In the genomic region with DNA sequence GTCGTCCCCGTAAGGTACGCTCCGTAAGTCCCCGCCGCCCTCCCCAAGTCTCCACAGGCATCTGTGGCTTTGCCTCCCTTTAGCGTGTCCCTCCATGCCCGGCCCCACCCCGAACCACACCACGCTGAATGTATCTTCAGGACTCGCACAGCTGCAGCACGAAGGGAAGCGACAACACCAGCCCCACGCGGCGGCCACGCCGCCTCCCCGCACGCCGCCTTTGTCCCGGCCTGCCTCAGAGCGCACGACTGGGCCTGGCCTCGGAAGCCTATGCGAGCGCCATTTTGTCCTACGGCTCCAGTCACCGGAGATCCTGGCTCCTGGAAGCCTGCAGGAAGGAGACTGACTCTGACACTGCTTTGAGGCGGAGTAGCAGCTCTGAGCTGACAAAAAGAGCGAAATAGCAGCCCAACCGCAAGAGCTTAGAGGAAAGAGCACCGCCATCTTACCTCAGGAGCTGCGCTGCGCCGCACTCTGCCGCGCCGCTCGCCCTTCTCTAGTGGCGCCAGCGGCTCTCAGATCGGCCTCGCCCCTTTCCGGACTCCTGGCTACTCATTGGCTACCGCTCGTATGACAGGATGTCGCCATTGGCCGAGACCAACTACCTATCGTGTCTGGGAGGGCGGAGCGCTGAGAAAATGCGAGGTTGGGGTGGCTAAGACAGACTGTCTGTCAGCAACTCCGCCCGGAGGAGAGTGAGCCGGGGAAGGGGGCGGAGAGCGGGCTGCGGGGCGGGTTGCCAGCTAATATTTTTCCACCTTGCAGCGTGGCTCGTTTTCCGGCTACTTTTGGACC, we compare ENCODE assay signal across 1 cellular context.
TF ChIP-seq lines count a peak whose summit lies in the region.

Gene KANSL2, minus strand, starts transcription at position 501 of the 795 bp plus-strand sequence. CDS start 606 bp downstream, outside the sequence.

TF ChIP-seq in K562, 482 proteins besides CTCF, POLR2A, EP300 and RAD21 (continued from another document and continues in another):
- no peak for TF ChIP-seq ZNF449 (CRISPR knock-in tag; IDR thresholded peaks at IDR 0.05)
- TF ChIP-seq KLF16 (IDR thresholded peaks at IDR 0.05) = no peak
- TF ChIP-seq, protein P1, sequence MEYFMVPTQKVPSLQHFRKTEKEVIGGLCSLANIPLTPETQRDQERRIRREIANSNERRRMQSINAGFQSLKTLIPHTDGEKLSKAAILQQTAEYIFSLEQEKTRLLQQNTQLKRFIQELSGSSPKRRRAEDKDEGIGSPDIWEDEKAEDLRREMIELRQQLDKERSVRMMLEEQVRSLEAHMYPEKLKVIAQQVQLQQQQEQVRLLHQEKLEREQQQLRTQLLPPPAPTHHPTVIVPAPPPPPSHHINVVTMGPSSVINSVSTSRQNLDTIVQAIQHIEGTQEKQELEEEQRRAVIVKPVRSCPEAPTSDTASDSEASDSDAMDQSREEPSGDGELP (CRISPR knock-in tag; IDR thresholded peaks at IDR 0.05; ENCODE audit: borderline replicate concordance) = peak; percentile 77; the same call in 1 of the 2 replicates
- TF ChIP-seq ZNF778 (CRISPR knock-in tag; IDR thresholded peaks at IDR 0.05) = no peak
- peak; percentile 99 for TF ChIP-seq TAF1 (IDR thresholded peaks at IDR 0.05; ENCODE audit: control insufficient read depth, extremely low read depth, insufficient read depth, low read length, severe bottlenecking)
- 0 out of 2 replicates have a peak, but pooled peaks have one; percentile 8 for TF ChIP-seq SOX6 (IDR thresholded peaks at IDR 0.05)
- TF ChIP-seq, protein P2, sequence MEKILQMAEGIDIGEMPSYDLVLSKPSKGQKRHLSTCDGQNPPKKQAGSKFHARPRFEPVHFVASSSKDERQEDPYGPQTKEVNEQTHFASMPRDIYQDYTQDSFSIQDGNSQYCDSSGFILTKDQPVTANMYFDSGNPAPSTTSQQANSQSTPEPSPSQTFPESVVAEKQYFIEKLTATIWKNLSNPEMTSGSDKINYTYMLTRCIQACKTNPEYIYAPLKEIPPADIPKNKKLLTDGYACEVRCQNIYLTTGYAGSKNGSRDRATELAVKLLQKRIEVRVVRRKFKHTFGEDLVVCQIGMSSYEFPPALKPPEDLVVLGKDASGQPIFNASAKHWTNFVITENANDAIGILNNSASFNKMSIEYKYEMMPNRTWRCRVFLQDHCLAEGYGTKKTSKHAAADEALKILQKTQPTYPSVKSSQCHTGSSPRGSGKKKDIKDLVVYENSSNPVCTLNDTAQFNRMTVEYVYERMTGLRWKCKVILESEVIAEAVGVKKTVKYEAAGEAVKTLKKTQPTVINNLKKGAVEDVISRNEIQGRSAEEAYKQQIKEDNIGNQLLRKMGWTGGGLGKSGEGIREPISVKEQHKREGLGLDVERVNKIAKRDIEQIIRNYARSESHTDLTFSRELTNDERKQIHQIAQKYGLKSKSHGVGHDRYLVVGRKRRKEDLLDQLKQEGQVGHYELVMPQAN (IDR thresholded peaks at IDR 0.05; ENCODE audit: borderline replicate concordance) = peak; percentile 93
- TF ChIP-seq ARID2 (IDR thresholded peaks at IDR 0.05) = peak; percentile 14; the same call in 1 of the 2 replicates
- TF ChIP-seq, protein P3, sequence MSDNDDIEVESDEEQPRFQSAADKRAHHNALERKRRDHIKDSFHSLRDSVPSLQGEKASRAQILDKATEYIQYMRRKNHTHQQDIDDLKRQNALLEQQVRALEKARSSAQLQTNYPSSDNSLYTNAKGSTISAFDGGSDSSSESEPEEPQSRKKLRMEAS (CRISPR knock-in tag; IDR thresholded peaks at IDR 0.05) = peak; percentile 79; the same call in 1 of the 2 replicates
- peak; percentile 77 for TF ChIP-seq RBM22 (IDR thresholded peaks at IDR 0.05; ENCODE audit: low read depth, low read length, poor library complexity, severe bottlenecking)
- TF ChIP-seq BCL6 (CRISPR knock-in tag; IDR thresholded peaks at IDR 0.05) = no peak
- no peak for TF ChIP-seq MTF1 (CRISPR knock-in tag; IDR thresholded peaks at IDR 0.05; ENCODE audit: borderline replicate concordance)
- 0 out of 2 replicates have a peak, but pooled peaks have one; percentile 3 for TF ChIP-seq JUN (IDR thresholded peaks at IDR 0.05; ENCODE audit: borderline replicate concordance, low read depth, low read length)
- TF ChIP-seq JUN (CRISPR knock-in tag; IDR thresholded peaks at IDR 0.05; ENCODE audit: borderline replicate concordance) = no peak
- TF ChIP-seq MCM5 (IDR thresholded peaks at IDR 0.05; ENCODE audit: low read depth) = no peak
- TF ChIP-seq NR2F6 (CRISPR knock-in tag; IDR thresholded peaks at IDR 0.05) = 0 out of 2 replicates have a peak, but pooled peaks have one; percentile 50
- TF ChIP-seq THAP7 (CRISPR knock-in tag; IDR thresholded peaks at IDR 0.05) = peak; percentile 90
- peak; percentile 84; the same call in 1 of the 2 replicates for TF ChIP-seq CTBP1 (IDR thresholded peaks at IDR 0.05; ENCODE audit: borderline replicate concordance)
- TF ChIP-seq MLLT1 (IDR thresholded peaks at IDR 0.05) = peak; percentile 5 to 78; a peak in 2 of 4 replicates
- TF ChIP-seq E4F1 (CRISPR knock-in tag; IDR thresholded peaks at IDR 0.05; ENCODE audit: borderline replicate concordance) = no peak
- no peak for TF ChIP-seq PHB2 (IDR thresholded peaks at IDR 0.05; ENCODE audit: low read depth)
- 0 out of 2 replicates have a peak, but pooled peaks have one; percentile 40 for TF ChIP-seq HDAC6 (IDR thresholded peaks at IDR 0.05; ENCODE audit: low read depth, low read length)
- TF ChIP-seq OTX1 (CRISPR knock-in tag; IDR thresholded peaks at IDR 0.05) = peak; percentile 7; the same call in 1 of the 2 replicates
- peak; percentile 95 for TF ChIP-seq THAP12 (CRISPR knock-in tag; IDR thresholded peaks at IDR 0.05)
- TF ChIP-seq, protein P4, sequence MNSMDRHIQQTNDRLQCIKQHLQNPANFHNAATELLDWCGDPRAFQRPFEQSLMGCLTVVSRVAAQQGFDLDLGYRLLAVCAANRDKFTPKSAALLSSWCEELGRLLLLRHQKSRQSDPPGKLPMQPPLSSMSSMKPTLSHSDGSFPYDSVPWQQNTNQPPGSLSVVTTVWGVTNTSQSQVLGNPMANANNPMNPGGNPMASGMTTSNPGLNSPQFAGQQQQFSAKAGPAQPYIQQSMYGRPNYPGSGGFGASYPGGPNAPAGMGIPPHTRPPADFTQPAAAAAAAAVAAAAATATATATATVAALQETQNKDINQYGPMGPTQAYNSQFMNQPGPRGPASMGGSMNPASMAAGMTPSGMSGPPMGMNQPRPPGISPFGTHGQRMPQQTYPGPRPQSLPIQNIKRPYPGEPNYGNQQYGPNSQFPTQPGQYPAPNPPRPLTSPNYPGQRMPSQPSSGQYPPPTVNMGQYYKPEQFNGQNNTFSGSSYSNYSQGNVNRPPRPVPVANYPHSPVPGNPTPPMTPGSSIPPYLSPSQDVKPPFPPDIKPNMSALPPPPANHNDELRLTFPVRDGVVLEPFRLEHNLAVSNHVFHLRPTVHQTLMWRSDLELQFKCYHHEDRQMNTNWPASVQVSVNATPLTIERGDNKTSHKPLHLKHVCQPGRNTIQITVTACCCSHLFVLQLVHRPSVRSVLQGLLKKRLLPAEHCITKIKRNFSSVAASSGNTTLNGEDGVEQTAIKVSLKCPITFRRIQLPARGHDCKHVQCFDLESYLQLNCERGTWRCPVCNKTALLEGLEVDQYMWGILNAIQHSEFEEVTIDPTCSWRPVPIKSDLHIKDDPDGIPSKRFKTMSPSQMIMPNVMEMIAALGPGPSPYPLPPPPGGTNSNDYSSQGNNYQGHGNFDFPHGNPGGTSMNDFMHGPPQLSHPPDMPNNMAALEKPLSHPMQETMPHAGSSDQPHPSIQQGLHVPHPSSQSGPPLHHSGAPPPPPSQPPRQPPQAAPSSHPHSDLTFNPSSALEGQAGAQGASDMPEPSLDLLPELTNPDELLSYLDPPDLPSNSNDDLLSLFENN (IDR thresholded peaks at IDR 0.05; ENCODE audit: low read depth in 2 of 2, low read length in 2 of 2) = peak in 1 of 2 experiments; percentile 78; a peak in 2 of 4 replicates
- TF ChIP-seq CBX5 (IDR thresholded peaks at IDR 0.05; ENCODE audit: borderline replicate concordance, low read depth) = no peak
- TF ChIP-seq SFPQ (IDR thresholded peaks at IDR 0.05; ENCODE audit: low read depth, low read length) = no peak
- TF ChIP-seq SUPT5H (IDR thresholded peaks at IDR 0.05) = peak; percentile 99
- TF ChIP-seq ZNF655 (CRISPR knock-in tag; IDR thresholded peaks at IDR 0.05) = no peak
